ENCODE assay signal across 8 cellular contexts in genomic region chr5:116652196-116652729, GRCh38.
DNase-seq lines count a peak whose midpoint lies in the region; ATAC-seq and TF ChIP-seq lines count a peak whose summit lies in the region.

No MANE protein-coding gene starts in this region.

- H3K9ac ChIP-seq in endodermal cell (ENCODE audit: extremely low read depth, low read length, poor library complexity, severe bottlenecking), result no peak overlapping the region

- H3K9me3 Mint-ChIP-seq in endodermal cell, result no peaks in the 10 kb centered on the region
- H3K9me3 Mint-ChIP-seq in nephron, result no peaks in the 10 kb centered on the region

- H3K27me3 Mint-ChIP-seq in endodermal cell (ENCODE audit: insufficient read depth) (no peaks in the 10 kb centered on the region), nephron (ENCODE audit: low read depth) (no peaks in the 10 kb centered on the region)

- H3K4me3 Mint-ChIP-seq in endodermal cell (no peak overlapping the region), nephron (peak overlapping the region; percentile 3 to 59 (median 5))

- H3K36me3 ChIP-seq in endodermal cell (ENCODE audit: control insufficient read depth, insufficient read depth, low read length) (no peaks in the 10 kb centered on the region), tibial artery (no peaks in the 10 kb centered on the region)

- H3K27ac ChIP-seq in endodermal cell (ENCODE audit: low read depth, low read length) (peak overlapping the region; percentile 92), tibial artery (no peak overlapping the region)

- intact Hi-C loops in tibial artery (cut with DNase I; ENCODE audit: low total_unique reads), result no loop called here

- peak; percentile 37 for DNase-seq in DMS153 treated with DMSO at 0.1 percent for 48 hours (lab: John Stamatoyannopoulos, UW; ENCODE audit: unreplicated experiment)
- peak; percentile 60 for DNase-seq in NCI-H1048 (lab: John Stamatoyannopoulos, UW)
- peak; percentile 84 for DNase-seq in endodermal cell
- DNase-seq in HPDE6-E6E7 (ENCODE audit: extremely low spot score), result no peak
- DNase-seq in NCI-H82 treated with DMSO at 0.1 percent for 48 hours (lab: John Stamatoyannopoulos, UW; ENCODE audit: unreplicated experiment), result no peak
- DNase-seq in tibial artery, result no peak

- no peak for TF ChIP-seq CTCF in endodermal cell (conservative IDR thresholded peaks at IDR 0.05)
- no peak for TF ChIP-seq CTCF in nephron (IDR thresholded peaks at IDR 0.05; ENCODE audit: unreplicated experiment in 3 of 3)
- no peak for TF ChIP-seq CTCF in tibial artery (IDR thresholded peaks at IDR 0.05)

- H3K27ac Mint-ChIP-seq in endodermal cell, result peak overlapping the region; percentile 80
- H3K27ac Mint-ChIP-seq in nephron, result peak overlapping the region; percentile 35 to 83 (median 79)

- H3K27me3 ChIP-seq in endodermal cell (ENCODE audit: control insufficient read depth, insufficient read depth, low read length, poor library complexity, severe bottlenecking), result no peaks in the 10 kb centered on the region
- no peaks in the 10 kb centered on the region for H3K27me3 ChIP-seq in tibial artery

- H3K4me3 ChIP-seq in endodermal cell (ENCODE audit: low read length) (no peak overlapping the region), tibial artery (no peak overlapping the region)

- no peaks in the 10 kb centered on the region for H3K36me3 Mint-ChIP-seq in endodermal cell (ENCODE audit: low read depth)
- no peaks in the 10 kb centered on the region for H3K36me3 Mint-ChIP-seq in nephron (ENCODE audit: low read depth)

- H3K4me1 ChIP-seq in endodermal cell (ENCODE audit: control insufficient read depth, insufficient read depth, low read length) (peaks cover 4% of the 10 kb centered on the region), tibial artery (peaks cover 0 to 4% (median 0%) of the 10 kb centered on the region in 4 donors)

- H3K4me1 Mint-ChIP-seq in endodermal cell (peaks cover 47% of the 10 kb centered on the region), nephron (peaks cover 39% of the 10 kb centered on the region)

- ATAC-seq in GM21825 (IDR thresholded peaks at IDR 0.05; ENCODE audit: unreplicated experiment), result peak; percentile 93

- H3K9me3 ChIP-seq in endodermal cell (ENCODE audit: control insufficient read depth, low read length) (no peaks in the 10 kb centered on the region), tibial artery (no peaks in the 10 kb centered on the region)

- 14 to 37% methylated on average over 6 to 7 of the region's 7 CpGs for WGBS in endodermal cell (ENCODE audit: insufficient coverage in 1 of 2, insufficient read length in 1 of 2), 2 experiments

Comparison
In these comparisons a context has a peak if more than half of its experiments do, and no peak if none do; other contexts are left out.
1. DNase-seq: peak in DMS153 treated with DMSO at 0.1 percent for 48 hours (single experiment), NCI-H1048 (single experiment) and endodermal cell (single experiment); none in HPDE6-E6E7 (single experiment), NCI-H82 treated with DMSO at 0.1 percent for 48 hours (single experiment) and tibial artery (0 of 2).